Comparison of ENCODE assay signal across 16 cellular contexts in genomic region chr11:70233962-70234361, GRCh38. TPM values are rescaled to one million over a fixed set of nuclear protein-coding genes. Genes with fewer than 3 reads are reported as not detected.
DNase-seq lines count a peak whose midpoint lies in the region; ATAC-seq and TF ChIP-seq lines count a peak whose summit lies in the region.
"Had no signal": no experiment of that assay in that cellular context is flagged by ENCODE, and none has a peak within 500 bp of the region (broad histone marks: within the 10 kb centered on the region; RNA-seq: fewer than 3 reads in every experiment).

No MANE protein-coding gene starts in this region.

- DNase-seq in HCT116 (ENCODE audit: low read depth, low spot score) (no peak), PC-9 (no peak), brain microvascular endothelial cell (no peak), neural progenitor cell (ENCODE audit: low spot score) (no peak), ecto neural progenitor cell (ENCODE audit: low spot score) (no peak)
- DNase-seq: CD4-positive, alpha-beta memory T cell; GDM1; KG1; NCI-H1105; NCI-H2029 treated with DMSO at 0.1 percent for 48 hours; NCI-H510A treated with DMSO at 0.1 percent for 48 hours; NCI-H748 treated with DMSO at 0.1 percent for 48 hours; Right ventricle myocardium superior had no signal

- peaks cover 8% of the 10 kb centered on the region for H3K27me3 Mint-ChIP-seq in neural progenitor cell (ENCODE audit: insufficient read depth, low read depth)

- no peaks in the 10 kb centered on the region for H3K36me3 Mint-ChIP-seq in neural progenitor cell
- H3K36me3 Mint-ChIP-seq: CD4-positive, alpha-beta memory T cell had no signal

- no peak for TF ChIP-seq POLR2A in HCT116 (IDR thresholded peaks at IDR 0.05; ENCODE audit: borderline replicate concordance, extremely low read depth, insufficient read depth, insufficient read length)

- no peak for TF ChIP-seq RAD21 in HCT116 (IDR thresholded peaks at IDR 0.05; ENCODE audit: low read depth)

- ATAC-seq in HCT116 = no peak
- no peak for ATAC-seq in HG02981 (IDR thresholded peaks at IDR 0.05; ENCODE audit: unreplicated experiment)
- ATAC-seq in HG03457 (IDR thresholded peaks at IDR 0.05; ENCODE audit: unreplicated experiment) = no peak

- BruUV-seq in HCT116 (replicated peaks; lab: Mats Ljungman, UMichigan) (no TSS peak), PC-9 (replicated peaks; lab: Mats Ljungman, UMichigan) (TSS peak; percentile 57)

- peaks cover 9% of the 10 kb centered on the region for H3K4me1 Mint-ChIP-seq in neural progenitor cell
- H3K4me1 Mint-ChIP-seq: CD4-positive, alpha-beta memory T cell had no signal

- H3K9ac ChIP-seq in HCT116 (ENCODE audit: low read length) (peak overlapping the region; percentile 6; the same call in 1 of the 2 replicates), neural progenitor cell (no peak overlapping the region)
- H3K9ac ChIP-seq: BLaER1 treated with 17β-estradiol and CSF1 and Interleukin-3, amounts not matched to agents 10 nM and 100 nM had no signal

- H3K9me3 ChIP-seq in HCT116 (ENCODE audit: control insufficient read depth in 1 of 2, insufficient read depth in 1 of 2, low read depth in 1 of 2, low read length in 2 of 2) (no peaks in the 10 kb centered on the region), PC-9 (ENCODE audit: insufficient read depth, low read depth) (no peaks in the 10 kb centered on the region), neural progenitor cell (ENCODE audit: low read depth) (no peaks in the 10 kb centered on the region)

- in situ Hi-C loops in brain microvascular endothelial cell (cut with HindIII; ENCODE audit: low pct_ligation_motif_present, low sequenced_read_pairs) = no loop called here

- no peak for TF ChIP-seq CTCF in HCT116 (IDR thresholded peaks at IDR 0.05 in 2 of 3, conservative IDR thresholded peaks at IDR 0.05 in 1 of 3; ENCODE audit: borderline replicate concordance in 1 of 3, insufficient read depth in 1 of 3, low read depth in 2 of 3, low read length in 2 of 3)
- no peak for TF ChIP-seq CTCF in PC-9 (conservative IDR thresholded peaks at IDR 0.05)
- no peak for TF ChIP-seq CTCF in brain microvascular endothelial cell (IDR thresholded peaks at IDR 0.05; ENCODE audit: low read depth, low read length, missing control alignments)
- TF ChIP-seq CTCF in neural progenitor cell (IDR thresholded peaks at IDR 0.05) = no peak

- H3K79me2 ChIP-seq in HCT116 (ENCODE audit: insufficient read depth, low read length) (no peaks in the 10 kb centered on the region), PC-9 (ENCODE audit: low read depth) (no peaks in the 10 kb centered on the region), neural progenitor cell (ENCODE audit: low read depth) (no peaks in the 10 kb centered on the region)

- no peaks in the 10 kb centered on the region for H3K9me3 Mint-ChIP-seq in neural progenitor cell
- H3K9me3 Mint-ChIP-seq: CD4-positive, alpha-beta memory T cell had no signal

- H3K4me1 ChIP-seq in HCT116 (ENCODE audit: control insufficient read depth in 1 of 2, insufficient read depth in 2 of 2, low read length in 2 of 2) = peaks cover 18 to 41% of the 10 kb centered on the region in 2 experiments
- peaks cover 24% of the 10 kb centered on the region for H3K4me1 ChIP-seq in PC-9 (replicated peaks; ENCODE audit: insufficient read depth)
- no peaks in the 10 kb centered on the region for H3K4me1 ChIP-seq in neural progenitor cell

- intact Hi-C loops in HCT116 (cut with micrococcal nuclease) (no loop called here), PC-9 (cut with micrococcal nuclease; ENCODE audit: unreplicated experiment) (loop anchor here (1.0 kb wide), 2 partner anchors 10 to 36 kb away; partner anchors contain the start of gene PPFIA1)

- CTCF ChIA-PET in HCT116 (lab: Charles Lee) = interaction anchor here (0.6 kb wide), 1 partner anchor 59 kb away, joined by 3 read pairs; no protein-coding TSS in a partner anchor
- CTCF ChIA-PET in PC-9 (lab: Charles Lee) = interaction anchor here (0.6 kb wide), 1 partner anchor 441 kb away, joined by 7 read pairs; no protein-coding TSS in a partner anchor

- no peaks in the 10 kb centered on the region for H3K9me2 ChIP-seq in HCT116 (ENCODE audit: insufficient read depth)
- H3K9me2 ChIP-seq in PC-9 (ENCODE audit: insufficient read depth) = no peaks in the 10 kb centered on the region

- H3K4me2 ChIP-seq in HCT116 (ENCODE audit: low read length) (peak overlapping the region; percentile 74), PC-9 (peak overlapping the region; percentile 59), neural progenitor cell (no peak overlapping the region)
- H3K4me2 ChIP-seq: BLaER1 treated with 17β-estradiol and CSF1 and Interleukin-3, amounts not matched to agents 10 nM and 100 nM had no signal

- H3K27ac ChIP-seq in HCT116 (ENCODE audit: low read depth, low read length) = peak overlapping the region; percentile 57
- peak overlapping the region; percentile 97 for H3K27ac ChIP-seq in PC-9
- H3K27ac ChIP-seq in brain microvascular endothelial cell = peak overlapping the region; percentile 32
- H3K27ac ChIP-seq in neural progenitor cell = no peak overlapping the region
- H3K27ac ChIP-seq: BLaER1 treated with 17β-estradiol and CSF1 and Interleukin-3, amounts not matched to agents 10 nM and 100 nM had no signal

- no peaks in the 10 kb centered on the region; the same call in 1 of the 2 replicates for H3K27me3 ChIP-seq in HCT116 (ENCODE audit: insufficient read depth, low read length)
- no peaks in the 10 kb centered on the region for H3K27me3 ChIP-seq in PC-9 (ENCODE audit: insufficient read depth, low read depth)
- no peaks in the 10 kb centered on the region for H3K27me3 ChIP-seq in brain microvascular endothelial cell (replicated peaks)
- H3K27me3 ChIP-seq in neural progenitor cell = no peaks in the 10 kb centered on the region
- H3K27me3 ChIP-seq: BLaER1 treated with 17β-estradiol and CSF1 and Interleukin-3, amounts not matched to agents 10 nM and 100 nM had no signal

- H4K20me1 ChIP-seq in HCT116 (ENCODE audit: insufficient read depth) (no peaks in the 10 kb centered on the region), PC-9 (ENCODE audit: insufficient read depth) (no peaks in the 10 kb centered on the region; the same call in 1 of the 2 replicates), neural progenitor cell (ENCODE audit: low read depth) (no peaks in the 10 kb centered on the region)
- H4K20me1 ChIP-seq: BLaER1 treated with 17β-estradiol and CSF1 and Interleukin-3, amounts not matched to agents 10 nM and 100 nM had no signal

- H3F3A ChIP-seq in PC-9 (ENCODE audit: insufficient read depth, low read depth) (peaks cover 40% of the 10 kb centered on the region), neural progenitor cell (ENCODE audit: low read depth) (no peaks in the 10 kb centered on the region)

- H3K36me3 ChIP-seq in HCT116 (ENCODE audit: control insufficient read depth in 1 of 2, insufficient read depth in 2 of 2, low read length in 2 of 2) = no peaks in the 10 kb centered on the region
- no peaks in the 10 kb centered on the region for H3K36me3 ChIP-seq in PC-9 (ENCODE audit: low read depth)
- no peaks in the 10 kb centered on the region for H3K36me3 ChIP-seq in brain microvascular endothelial cell (replicated peaks)
- H3K36me3 ChIP-seq in neural progenitor cell = no peaks in the 10 kb centered on the region
- H3K36me3 ChIP-seq: BLaER1 treated with 17β-estradiol and CSF1 and Interleukin-3, amounts not matched to agents 10 nM and 100 nM had no signal

- H2AFZ ChIP-seq in HCT116 (ENCODE audit: low read depth, low read length, poor library complexity, severe bottlenecking) = peak overlapping the region; percentile 19
- no peak overlapping the region for H2AFZ ChIP-seq in PC-9
- H2AFZ ChIP-seq in neural progenitor cell (replicated peaks) = no peak overlapping the region

- H3K4me3 Mint-ChIP-seq in neural progenitor cell = no peak overlapping the region
- H3K4me3 Mint-ChIP-seq: CD4-positive, alpha-beta memory T cell had no signal

- peak overlapping the region; percentile 30 for H3K27ac Mint-ChIP-seq in neural progenitor cell
- H3K27ac Mint-ChIP-seq: CD4-positive, alpha-beta memory T cell had no signal

- POLR2A ChIA-PET in HCT116 (lab: Charles Lee) = no interaction called here
- POLR2A ChIA-PET in PC-9 (lab: Charles Lee; ENCODE audit: unreplicated experiment) = interaction anchor here (0.5 to 0.7 kb wide), 4 partner anchors 10 to 560 kb away, joined by 3 read pairs; no protein-coding TSS in a partner anchor

- RAD21 ChIA-PET in HCT116 (lab: Charles Lee; ENCODE audit: low non-redundant PET in 1 of 2, low total read pairs in 2 of 2, uncharacterized antibody in 2 of 2, unreplicated experiment in 2 of 2) = no interaction called here

- H3K4me3 ChIP-seq in HCT116 (replicated peaks in 1 of 2; ENCODE audit: low read depth in 1 of 2, low read length in 2 of 2) = peak overlapping the region; percentile 6 to 34; a peak in 2 of 4 replicates
- no peak overlapping the region for H3K4me3 ChIP-seq in PC-9
- H3K4me3 ChIP-seq in brain microvascular endothelial cell (ENCODE audit: low read depth, low read length) = no peak overlapping the region
- no peak overlapping the region for H3K4me3 ChIP-seq in neural progenitor cell
- H3K4me3 ChIP-seq: BLaER1 treated with 17β-estradiol and CSF1 and Interleukin-3, amounts not matched to agents 10 nM and 100 nM had no signal

TF ChIP-seq in HCT116, 20 proteins besides CTCF, POLR2A, EP300 and RAD21 (continues in another document):
- no peak for TF ChIP-seq YY1 (IDR thresholded peaks at IDR 0.05; ENCODE audit: extremely low read depth, insufficient replicate concordance, low read depth, low read length)
- TF ChIP-seq CBX3 (IDR thresholded peaks at IDR 0.05; ENCODE audit: low read depth) = no peak
- TF ChIP-seq POLR2AphosphoS5 (IDR thresholded peaks at IDR 0.05; ENCODE audit: low read depth, low read length) = no peak
- TF ChIP-seq CEBPB (IDR thresholded peaks at IDR 0.05; ENCODE audit: low read depth) = no peak
- TF ChIP-seq SIN3A (IDR thresholded peaks at IDR 0.05; ENCODE audit: low read depth) = no peak

RNA-seq across cellular contexts. Expression of gene FADD, which starts 30.9 kb away (rescaled TPM):
- total RNA-seq in HCT116 (2021; ENCODE audit: unreplicated experiment) (26.7 TPM), PC-9 (2021) (47.8 and 50.5 TPM in 2 replicates), neural progenitor cell (ENCODE audit: low replicate concordance) (18.9 and 33.6 TPM in 2 replicates)
- polyA plus RNA-seq in HCT116 (2012) = 21.2 and 26.4 TPM in 2 replicates

RNA-seq across cellular contexts. Expression of gene PPFIA1, which starts 36.5 kb away (rescaled TPM):
- total RNA-seq in HCT116 (2021; ENCODE audit: unreplicated experiment) (48.6 TPM), PC-9 (2021) (81.1 and 86.8 TPM in 2 replicates), neural progenitor cell (ENCODE audit: low replicate concordance) (42.6 and 44.5 TPM in 2 replicates)
- polyA plus RNA-seq in HCT116 (2012) = 29.5 and 30.1 TPM in 2 replicates

Comparison
In these comparisons a context has a peak if more than half of its experiments do, and no peak if none do; other contexts are left out.
1. H3K4me3 ChIP-seq: peak in HCT116 (2 of 2); none in PC-9 (single experiment), brain microvascular endothelial cell (single experiment) and neural progenitor cell (single experiment).